11 cellular contexts compared by ENCODE assay signal in the genomic region with DNA sequence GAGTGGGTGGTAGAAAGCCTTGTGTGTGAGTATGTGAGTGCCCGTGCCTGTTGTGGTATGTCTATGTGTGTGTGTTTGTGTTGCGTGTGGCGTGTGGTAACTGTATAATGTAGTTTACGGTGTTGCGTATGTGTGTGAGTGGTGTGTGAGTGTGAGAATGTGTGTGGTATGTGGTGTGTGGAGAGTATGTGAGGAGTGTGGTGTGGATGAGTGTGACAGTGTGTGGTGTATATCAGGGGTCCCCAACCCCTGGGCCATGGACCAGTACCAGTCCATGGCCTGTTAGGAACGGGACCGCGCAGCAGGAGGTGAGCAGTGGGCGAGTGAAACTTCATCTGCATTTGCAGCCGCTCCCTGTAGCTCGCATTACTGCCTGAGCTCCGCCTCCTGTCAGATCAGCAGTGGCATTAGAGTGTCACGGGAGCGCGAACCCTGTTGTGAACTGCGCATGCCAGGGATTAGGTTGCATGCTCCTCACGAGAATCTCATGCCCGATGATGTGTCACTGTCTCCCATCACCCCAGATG. TPM values are rescaled to one million over a fixed set of nuclear protein-coding genes. Genes with fewer than 3 reads are reported as not detected.
DNase-seq lines count a peak whose midpoint lies in the region; ATAC-seq and TF ChIP-seq lines count a peak whose summit lies in the region.
"Had no signal": no experiment of that assay in that cellular context is flagged by ENCODE, and none has a peak within 500 bp of the region (broad histone marks: within the 10 kb centered on the region; RNA-seq: fewer than 3 reads in every experiment).

No MANE protein-coding gene starts in this region.

- no TSS peak for BruUV-seq in Panc1 (replicated peaks; lab: Mats Ljungman, UMichigan)

- POLR2A ChIA-PET in Panc1 (lab: Charles Lee): no interaction called here

- H3K4me1 ChIP-seq in Panc1 (ENCODE audit: control insufficient read depth, insufficient read depth, low read length): no peaks in the 10 kb centered on the region
- peaks cover 0 to 9% (median 5%) of the 10 kb centered on the region in 4 donors for H3K4me1 ChIP-seq in stomach

- H3K36me3 ChIP-seq in Panc1 (ENCODE audit: control insufficient read depth, insufficient read depth, low read length) (no peaks in the 10 kb centered on the region), stomach (no peaks in the 10 kb centered on the region)

- TF ChIP-seq POLR2A in stomach (IDR thresholded peaks at IDR 0.05): no peak

- in situ Hi-C loops in Panc1 (cut with HindIII; ENCODE audit: low pct_unique_long_range_greater_than_20kb, low sequenced_read_pairs): no loop called here

- WGBS in stomach, 5 donors: 30 to 58% (median 40%) methylated on average over 17 to 18 of the region's 18 CpGs

- peak; percentile 18; the same call in 1 of the 2 replicates for ATAC-seq in Panc1
- ATAC-seq in HG02981 (IDR thresholded peaks at IDR 0.05; ENCODE audit: unreplicated experiment): no peak
- no peak for ATAC-seq in HG03520 (IDR thresholded peaks at IDR 0.05; ENCODE audit: unreplicated experiment)

- H3K27ac ChIP-seq in Panc1 (ENCODE audit: low read length) (no peak overlapping the region), stomach (no peak overlapping the region)

- DNase-seq in NCI-H345 (lab: John Stamatoyannopoulos, UW) (peak; percentile 38), NCI-H345 treated with DMSO at 0.1 percent for 48 hours (lab: John Stamatoyannopoulos, UW; ENCODE audit: unreplicated experiment) (no peak), Panc1 (ENCODE audit: low read depth, low spot score) (no peak), head of caudate nucleus (peak in 41 of 42 donors; percentile 57 to 91 (median 78)), stomach (peak; percentile 38)
- DNase-seq in stimulated activated CD4-positive, alpha-beta T cell treated with anti-CD3 and anti-CD28 coated beads, Interleukin-4, amount 100 ng/mL, for 24 hours: no peak
- DNase-seq: C1 segment of cervical spinal cord; erythroblast; NK-92 treated with Interleukin-12 subunit alpha and Interleukin-12 subunit beta, amount 100 ng/mL, for 24 hours had no signal

- H3K4me3 ChIP-seq in Panc1 (ENCODE audit: low read depth in 2 of 2, low read length in 2 of 2) (no peak overlapping the region), stomach (no peak overlapping the region)

- H3K9me3 ChIP-seq in Panc1 (ENCODE audit: control insufficient read depth, insufficient read depth, low read depth, low read length): no peaks in the 10 kb centered on the region
- no peaks in the 10 kb centered on the region for H3K9me3 ChIP-seq in stomach

- no peak for TF ChIP-seq EP300 in stomach (IDR thresholded peaks at IDR 0.05)

- CTCF ChIA-PET in Panc1 (lab: Charles Lee): interaction anchor here (0.6 kb wide), 1 partner anchor 151 kb away, joined by 5 read pairs; no protein-coding TSS in a partner anchor

- H3K27me3 ChIP-seq in Panc1 (ENCODE audit: control insufficient read depth, insufficient read depth, low read length) (no peaks in the 10 kb centered on the region), stomach (peaks cover 0 to 15% (median 0%) of the 10 kb centered on the region in 3 donors)

- TF ChIP-seq CTCF in Panc1 (IDR thresholded peaks at IDR 0.05) (no peak), stomach (IDR thresholded peaks at IDR 0.05) (no peak)

- intact Hi-C loops in Panc1 (cut with micrococcal nuclease; ENCODE audit: unreplicated experiment): no loop called here
- intact Hi-C loops in head of caudate nucleus (cut with DNase I): no loop called here
- intact Hi-C loops in stomach (cut with DNase I; ENCODE audit: low total_unique reads): no loop called here

RNA-seq across cellular contexts. Expression of a gene that starts 5.7 kb away (rescaled TPM):
- total RNA-seq in Panc1 (2021; ENCODE audit: unreplicated experiment) (not detected), stomach (1 to 10 TPM in 1 of 5 donors, not detected in 4; 1.3 TPM)
- polyA plus RNA-seq in Panc1 (2012; ENCODE audit: insufficient read length): not detected
- polyA plus RNA-seq in stomach: under 1 TPM in 2 of 3 donors, not detected in 1; 0.10 to 0.76 TPM

RNA-seq across cellular contexts. Expression of a gene that starts 19.3 kb away (rescaled TPM):
- total RNA-seq in Panc1 (2021; ENCODE audit: unreplicated experiment) (73.2 TPM), stomach (100 to 1,000 TPM in 2 of 5 donors, 10 to 100 TPM in 3; 13.8 to 747 (median 93.7) TPM)
- 58.0 TPM for polyA plus RNA-seq in Panc1 (2012; ENCODE audit: insufficient read length)
- 10 to 100 TPM; 12.0 to 29.8 (median 13.4) TPM for polyA plus RNA-seq in stomach

RNA-seq across cellular contexts. Expression of a gene that starts 49.8 kb away (rescaled TPM):
- total RNA-seq in Panc1 (2021; ENCODE audit: unreplicated experiment) (42.5 TPM), stomach (10 to 100 TPM in 4 of 5 donors, 1 to 10 TPM in 1; 7.1 to 42.3 (median 11.3) TPM)
- polyA plus RNA-seq in Panc1 (2012; ENCODE audit: insufficient read length): 45.3 TPM
- polyA plus RNA-seq in stomach: 10 to 100 TPM; 21.7 to 26.6 (median 25.2) TPM

Comparison
In these comparisons a context has a peak if more than half of its experiments do, and no peak if none do; other contexts are left out.
1. DNase-seq: peak in NCI-H345 (single experiment), head of caudate nucleus (41 of 42) and stomach (single experiment); none in NCI-H345 treated with DMSO at 0.1 percent for 48 hours (single experiment), Panc1 (single experiment) and stimulated activated CD4-positive, alpha-beta T cell treated with anti-CD3 and anti-CD28 coated beads, Interleukin-4, amount 100 ng/mL, for 24 hours (single experiment).